Comparison of ENCODE assay signal across 13 cellular contexts in genomic region chr10:33122014-33122788, GRCh38.
DNase-seq lines count a peak whose midpoint lies in the region; ATAC-seq and TF ChIP-seq lines count a peak whose summit lies in the region.
"Had no signal": no experiment of that assay in that cellular context is flagged by ENCODE, and none has a peak within 500 bp of the region (broad histone marks: within the 10 kb centered on the region; RNA-seq: fewer than 3 reads in every experiment).

No MANE protein-coding gene starts in this region.

- 2 to 4% methylated on average over 12 of the region's 12 CpGs for WGBS in GM23248 (ENCODE audit: low coverage in 1 of 2, low lambda C conversion rate in 2 of 2, missing lambda C conversion rate in 2 of 2), 2 experiments

- peak overlapping the region; percentile 16 for H3K27ac Mint-ChIP-seq in activated CD4-positive, alpha-beta memory T cell treated with anti-CD3 and anti-CD28 coated beads, Interleukin-2, amount 10 ng/mL, durations not matched to agents 7 days and 5 days

- intact Hi-C loops in left lung (cut with DNase I) = no loop called here

- H3K9ac ChIP-seq in GM23248 = peak overlapping the region; percentile 72

- TF ChIP-seq CTCF in AG04449 (IDR thresholded peaks at IDR 0.05; ENCODE audit: insufficient read depth, low read length, missing control alignments) (no peak), left lung (IDR thresholded peaks at IDR 0.05) (no peak), RWPE1 (conservative IDR thresholded peaks at IDR 0.05; ENCODE audit: low read depth) (no peak)

- H3K4me3 Mint-ChIP-seq in activated CD4-positive, alpha-beta memory T cell treated with anti-CD3 and anti-CD28 coated beads, Interleukin-2, amount 10 ng/mL, durations not matched to agents 7 days and 5 days = no peak overlapping the region

- H3K9me3 ChIP-seq in GM23248 (ENCODE audit: low read depth) (no peaks in the 10 kb centered on the region), left lung (no peaks in the 10 kb centered on the region)
- H3K9me3 ChIP-seq: ovary had no signal

- H3K27ac ChIP-seq in GM23248 (peak overlapping the region; percentile 82), left lung (peak overlapping the region in 1 of 2 donors; percentile 63), RWPE1 (no peak overlapping the region)

- peak; percentile 69 for ATAC-seq in left lung
- no peak for ATAC-seq in GM19395 (IDR thresholded peaks at IDR 0.05; ENCODE audit: unreplicated experiment)
- ATAC-seq: activated CD4-positive, CD25-positive, alpha-beta regulatory T cell treated with anti-CD3 and anti-CD28 coated beads, Interleukin-2, amount 50 U/mL, for 24 hours had no signal

- no peaks in the 10 kb centered on the region for H3K27me3 Mint-ChIP-seq in activated CD4-positive, alpha-beta memory T cell treated with anti-CD3 and anti-CD28 coated beads, Interleukin-2, amount 10 ng/mL, durations not matched to agents 7 days and 5 days

- no peak overlapping the region; the same call in 1 of the 2 replicates for H3K4me3 ChIP-seq in AG04449 (ENCODE audit: low read depth, low read length)
- peak overlapping the region; percentile 33 for H3K4me3 ChIP-seq in GM23248
- H3K4me3 ChIP-seq in left lung = no peak overlapping the region
- H3K4me3 ChIP-seq: ovary had no signal

- H3K9me3 Mint-ChIP-seq in activated CD4-positive, alpha-beta memory T cell treated with anti-CD3 and anti-CD28 coated beads, Interleukin-2, amount 10 ng/mL, durations not matched to agents 7 days and 5 days = peaks cover 5% of the 10 kb centered on the region

- peaks cover 25% of the 10 kb centered on the region for H3F3A ChIP-seq in GM23248 (ENCODE audit: insufficient read depth)

- H4K20me1 ChIP-seq in GM23248 (ENCODE audit: insufficient read depth) = no peaks in the 10 kb centered on the region

- H3K36me3 ChIP-seq in GM23248 (ENCODE audit: low read depth) (no peaks in the 10 kb centered on the region), left lung (no peaks in the 10 kb centered on the region)
- H3K36me3 ChIP-seq: ovary had no signal

- peaks cover 93% of the 10 kb centered on the region for H3K4me1 Mint-ChIP-seq in activated CD4-positive, alpha-beta memory T cell treated with anti-CD3 and anti-CD28 coated beads, Interleukin-2, amount 10 ng/mL, durations not matched to agents 7 days and 5 days

- H3K36me3 Mint-ChIP-seq in activated CD4-positive, alpha-beta memory T cell treated with anti-CD3 and anti-CD28 coated beads, Interleukin-2, amount 10 ng/mL, durations not matched to agents 7 days and 5 days (ENCODE audit: low read depth) = peaks cover 58% of the 10 kb centered on the region

- peak overlapping the region; percentile 71 for H3K4me2 ChIP-seq in GM23248 (ENCODE audit: unreplicated experiment)

- in situ Hi-C loops in GM23248 (cut with MboI) = no loop called here

- H3K27me3 ChIP-seq in GM23248 (replicated peaks; ENCODE audit: insufficient read depth) (no peaks in the 10 kb centered on the region), left lung (no peaks in the 10 kb centered on the region)
- H3K27me3 ChIP-seq: ovary had no signal

- no peaks in the 10 kb centered on the region for H3K9me2 ChIP-seq in GM23248 (ENCODE audit: insufficient read depth)

- peaks cover 25% of the 10 kb centered on the region for H3K4me1 ChIP-seq in GM23248 (ENCODE audit: insufficient read depth)
- H3K4me1 ChIP-seq in left lung = peaks cover 10 to 21% of the 10 kb centered on the region in 2 donors

- POLR2A ChIA-PET in AG04449 (lab: Yijun Ruan, JAX) (interaction anchor here (0.6 kb wide), 1 partner anchor 125 kb away, joined by 3 read pairs; no protein-coding TSS in a partner anchor), RWPE1 (lab: Yijun Ruan, JAX; ENCODE audit: low non-redundant PET) (no interaction called here)
- POLR2A ChIA-PET in activated CD4-positive, alpha-beta memory T cell treated with anti-CD3 and anti-CD28 coated beads, Interleukin-2, amount 10 ng/mL, durations not matched to agents 7 days and 5 days (lab: Charles Lee) = interaction anchor here (0.8 to 15.1 kb wide), 5 partner anchors 10 to 112 kb away, joined by 3 to 408 read pairs (median 4); no protein-coding TSS in a partner anchor

- H3K79me2 ChIP-seq in GM23248 (ENCODE audit: insufficient read depth) = no peaks in the 10 kb centered on the region

- H2AFZ ChIP-seq in GM23248 = peak overlapping the region; percentile 37

- DNase-seq in AG04449 (ENCODE audit: low read depth, low spot score) (peak; percentile 91), GM23248 (peak; percentile 93), left lung (peak; percentile 48 to 55), RWPE1 (ENCODE audit: low spot score) (no peak), SHP77 treated with DMSO at 0.1 percent for 48 hours (lab: John Stamatoyannopoulos, UW) (no peak), NCI-H524 (lab: John Stamatoyannopoulos, UW) (no peak)
- no peak for DNase-seq in activated CD4-positive, alpha-beta memory T cell treated with anti-CD3 and anti-CD28 coated beads, Interleukin-2, amount 10 ng/mL, durations not matched to agents 7 days and 5 days
- DNase-seq: Calu3, caudate nucleus, NCI-H510A had no signal

- CTCF ChIA-PET in AG04449 (lab: Yijun Ruan, JAX) = interaction anchor here (1.0 to 1.7 kb wide), 3 partner anchors 8 to 55 kb away, joined by 3 to 4 read pairs (median 3); no protein-coding TSS in a partner anchor
- CTCF ChIA-PET in activated CD4-positive, alpha-beta memory T cell treated with anti-CD3 and anti-CD28 coated beads, Interleukin-2, amount 10 ng/mL, durations not matched to agents 7 days and 5 days (lab: Charles Lee) = interaction anchor here (0.9 kb wide), 1 partner anchor 10 kb away, joined by 3 read pairs; no protein-coding TSS in a partner anchor
- CTCF ChIA-PET in RWPE1 (lab: Yijun Ruan, JAX) = no interaction called here

Comparison
In these comparisons a context has a peak if more than half of its experiments do, and no peak if none do; other contexts are left out.
1. DNase-seq: peak in AG04449 (single experiment), GM23248 (single experiment) and left lung (2 of 2); none in activated CD4-positive, alpha-beta memory T cell treated with anti-CD3 and anti-CD28 coated beads, Interleukin-2, amount 10 ng/mL, durations not matched to agents 7 days and 5 days (single experiment), RWPE1 (single experiment), SHP77 treated with DMSO at 0.1 percent for 48 hours (single experiment) and NCI-H524 (0 of 2).